In the genomic region with DNA sequence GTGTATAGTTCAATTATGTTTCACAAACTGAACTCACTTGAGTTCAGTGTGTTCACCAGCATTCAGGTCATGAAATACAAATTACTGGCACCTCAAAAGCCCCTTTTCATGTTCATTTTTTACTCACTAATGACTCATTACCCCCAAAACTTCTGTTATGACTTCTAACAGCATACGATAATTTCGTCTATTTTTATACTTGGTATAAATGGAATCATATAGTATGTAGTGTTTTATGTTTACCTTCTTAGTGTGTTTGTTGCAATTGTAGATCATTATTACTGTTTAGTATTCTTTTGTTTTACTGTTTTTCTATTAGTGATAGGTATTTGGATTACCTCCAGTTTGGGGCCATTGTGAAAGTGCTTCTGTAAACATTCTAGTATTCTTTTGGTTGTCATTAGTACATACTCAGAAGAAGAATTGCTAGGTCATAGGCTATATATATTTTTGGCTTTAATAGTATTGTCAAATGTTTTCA, we compare ENCODE assay signal across 16 cellular contexts. TPM values are rescaled to one million over a fixed set of nuclear protein-coding genes. Genes with fewer than 3 reads are reported as not detected.
A peak's percentile ranks its signal among the peaks of the same experiment; 100 is the strongest.
DNase-seq lines count a peak whose midpoint lies in the region; ATAC-seq, FAIRE-seq and TF ChIP-seq lines count a peak whose summit lies in the region.
"Had no signal": no experiment of that assay in that cellular context is flagged by ENCODE, and none has a peak within 500 bp of the region (broad histone marks: within the 10 kb centered on the region; RNA-seq: fewer than 3 reads in every experiment).

No MANE protein-coding gene starts in this region.

- DNase-seq in activated CD4-positive, CD25-positive, alpha-beta regulatory T cell treated with anti-CD3 and anti-CD28 coated beads, Interleukin-2, amount 50 U/mL, for 72 hours = no peak
- no peak for DNase-seq in H1 (ENCODE audit: low read depth in 1 of 2, low spot score in 2 of 2)
- no peak for DNase-seq in NCI-H2171 (lab: John Stamatoyannopoulos, UW)
- DNase-seq: 8988T; activated naive CD4-positive, alpha-beta T cell treated with Interleukin-2 at 50 U/mL for 16 hours; CD4-positive, alpha-beta memory T cell had no signal

- no peak overlapping the region for H4K8ac ChIP-seq in H1 (ENCODE audit: extremely low read depth, insufficient read depth, low read length)

- H3K27ac ChIP-seq in H1 (ENCODE audit: low read depth, low read length) (no peak overlapping the region), gastroesophageal sphincter (no peak overlapping the region)

- H3K23ac ChIP-seq in H1 (ENCODE audit: insufficient read length) = no peak overlapping the region

- no peak overlapping the region for H2BK12ac ChIP-seq in H1 (ENCODE audit: low read depth, low read length)

- no peaks in the 10 kb centered on the region for H3K23me2 ChIP-seq in H1 (ENCODE audit: low read depth, low read length)

- H2AFZ ChIP-seq in H1 (ENCODE audit: low read length) = no peak overlapping the region

- H3K4me3 ChIP-seq in H1 (ENCODE audit: extremely low read depth in 1 of 4, insufficient read depth in 2 of 4, low read depth in 3 of 4, low read length in 4 of 4) = no peak overlapping the region
- H3K4me3 ChIP-seq in gastroesophageal sphincter = no peak overlapping the region
- H3K4me3 ChIP-seq: lung, smooth muscle cell had no signal

- H3K4me2 ChIP-seq in H1 (ENCODE audit: insufficient read depth in 1 of 2, low read depth in 2 of 2, low read length in 2 of 2) = no peak overlapping the region
- H3K4me2 ChIP-seq: smooth muscle cell had no signal

- POLR2A ChIA-PET in H1 (lab: Charles Lee; ENCODE audit: partially characterized antibody) = no interaction called here

- H2BK5ac ChIP-seq in H1 (ENCODE audit: low read depth, low read length) = no peak overlapping the region

- no peak overlapping the region for H3K4ac ChIP-seq in H1 (replicated peaks; ENCODE audit: insufficient read length, low read depth, low read length)

- H2BK15ac ChIP-seq in H1 (ENCODE audit: low read length) = no peak overlapping the region

- H4K91ac ChIP-seq in H1 (replicated peaks; ENCODE audit: insufficient read length, low read length) = no peak overlapping the region

- FAIRE-seq in H1 (lab: Jason Lieb, UNC) = no peak
- FAIRE-seq: GM19239 had no signal

- no peak overlapping the region for H3K9ac ChIP-seq in H1 (replicated peaks in 1 of 4; ENCODE audit: extremely low read depth in 1 of 4, low read depth in 3 of 4, low read length in 3 of 4)

- H2BK120ac ChIP-seq in H1 (replicated peaks; ENCODE audit: low read depth, low read length) = no peak overlapping the region

- no peak for TF ChIP-seq EP300 in H1 (IDR thresholded peaks at IDR 0.05; ENCODE audit: borderline replicate concordance in 1 of 2, low read depth in 2 of 2, low read length in 2 of 2)
- no peak for TF ChIP-seq EP300 in gastroesophageal sphincter (IDR thresholded peaks at IDR 0.05)

- CTCF ChIA-PET in H1 (lab: Charles Lee; ENCODE audit: partially characterized antibody) = no interaction called here

- TF ChIP-seq RAD21 in H1 (IDR thresholded peaks at IDR 0.05 in 1 of 2, conservative IDR thresholded peaks at IDR 0.05 in 1 of 2; ENCODE audit: low read depth in 2 of 2, low read length in 2 of 2) = no peak

- TF ChIP-seq CTCF in H1 (IDR thresholded peaks at IDR 0.05; ENCODE audit: control extremely low read depth in 1 of 3, insufficient read depth in 1 of 3, low read depth in 1 of 3, low read length in 3 of 3) (no peak), gastroesophageal sphincter (IDR thresholded peaks at IDR 0.05) (no peak)

- H4K20me1 ChIP-seq in H1 (replicated peaks in 1 of 2; ENCODE audit: control insufficient read depth in 1 of 2, insufficient read depth in 2 of 2, low read length in 2 of 2) = no peaks in the 10 kb centered on the region

- WGBS in H1 (ENCODE audit: extremely low coverage in 1 of 2, insufficient coverage in 1 of 2, insufficient read length in 1 of 2, insufficient replicate concordance in 2 of 2, low coverage in 1 of 2, low lambda C conversion rate in 2 of 2, missing lambda C conversion rate in 1 of 2), 2 experiments = 84% methylated on average over 2 of the region's 2 CpGs; no CpG with 5 or more reads in 1 of the 2 experiments
- 70 to 87% methylated on average over 2 of the region's 2 CpGs for WGBS in gastroesophageal sphincter (ENCODE audit: low coverage in 1 of 2), 2 donors

- no peak overlapping the region for H3K18ac ChIP-seq in H1 (ENCODE audit: extremely low read depth, low read length)

- ATAC-seq in activated CD4-positive, CD25-positive, alpha-beta regulatory T cell treated with anti-CD3 and anti-CD28 coated beads, Interleukin-2, amount 50 U/mL, for 24 hours = peak; percentile 82 to 86
- peak; percentile 62 for ATAC-seq in GM21381 (IDR thresholded peaks at IDR 0.05; ENCODE audit: unreplicated experiment)
- peak; percentile 77 for ATAC-seq in HG03045 (IDR thresholded peaks at IDR 0.05; ENCODE audit: unreplicated experiment)
- ATAC-seq in GM21576 (IDR thresholded peaks at IDR 0.05; ENCODE audit: unreplicated experiment) = no peak
- no peak for ATAC-seq in gastroesophageal sphincter

- no peak overlapping the region for H2BK20ac ChIP-seq in H1 (ENCODE audit: low read length)

- H4K5ac ChIP-seq in H1 (ENCODE audit: insufficient read length, low read depth, low read length) = no peak overlapping the region

- peaks cover 0 to 8% (median 3%) of the 10 kb centered on the region in 4 experiments; a peak in 5 of 7 replicates for H3K4me1 ChIP-seq in H1 (replicated peaks in 1 of 4; ENCODE audit: control insufficient read depth in 3 of 4, insufficient read depth in 4 of 4, low read length in 3 of 4)
- no peaks in the 10 kb centered on the region for H3K4me1 ChIP-seq in gastroesophageal sphincter

- no peak overlapping the region for H3K14ac ChIP-seq in H1 (ENCODE audit: insufficient read length)

- no peaks in the 10 kb centered on the region for H3K9me3 ChIP-seq in H1 (ENCODE audit: insufficient read depth in 2 of 2, low read depth in 1 of 2, low read length in 1 of 2)
- no peaks in the 10 kb centered on the region for H3K9me3 ChIP-seq in gastroesophageal sphincter

- H3K36me3 ChIP-seq in H1 (ENCODE audit: control insufficient read depth in 2 of 4, insufficient read depth in 4 of 4, low read length in 3 of 4) = no peaks in the 10 kb centered on the region
- no peaks in the 10 kb centered on the region for H3K36me3 ChIP-seq in gastroesophageal sphincter

- H3K79me2 ChIP-seq in H1 (ENCODE audit: control insufficient read depth in 1 of 2, insufficient read depth in 2 of 2, low read length in 2 of 2) = no peaks in the 10 kb centered on the region

- peak in 1 of 2 experiments; percentile 47; a peak in 1 of 3 replicates for TF ChIP-seq POLR2A in H1 (IDR thresholded peaks at IDR 0.05; ENCODE audit: control extremely low read depth in 1 of 2, low read depth in 2 of 2, low read length in 2 of 2)
- no peak for TF ChIP-seq POLR2A in gastroesophageal sphincter (IDR thresholded peaks at IDR 0.05)

- H3K56ac ChIP-seq in H1 (replicated peaks; ENCODE audit: insufficient read length, low read depth, low read length) = no peak overlapping the region

- H3K79me1 ChIP-seq in H1 (ENCODE audit: low read depth, low read length) = no peaks in the 10 kb centered on the region

- H3K27me3 ChIP-seq in H1 (replicated peaks in 1 of 4; ENCODE audit: control insufficient read depth in 3 of 4, extremely low read depth in 1 of 4, insufficient read depth in 3 of 4, low read length in 3 of 4) = no peaks in the 10 kb centered on the region
- H3K27me3 ChIP-seq in gastroesophageal sphincter = no peaks in the 10 kb centered on the region

- no peak overlapping the region for H2AK5ac ChIP-seq in H1 (ENCODE audit: low read depth, low read length)

TF ChIP-seq in H1, 55 proteins besides CTCF, POLR2A, EP300 and RAD21:
- TF ChIP-seq TBP (IDR thresholded peaks at IDR 0.05; ENCODE audit: low read depth, low read length) = peak; percentile 46; the same call in 1 of the 2 replicates
- peak; percentile 88 for TF ChIP-seq TAF7 (optimal IDR thresholded peaks at IDR 0.05; ENCODE audit: borderline replicate concordance, low read depth, low read length)
- no peak for TF ChIP-seq NRF1 (IDR thresholded peaks at IDR 0.05; ENCODE audit: low read depth, low read length)
- no peak for TF ChIP-seq SIX5 (IDR thresholded peaks at IDR 0.05; ENCODE audit: low read depth, low read length)
- no peak for TF ChIP-seq FOSL1 (IDR thresholded peaks at IDR 0.05; ENCODE audit: insufficient read depth, low read depth, low read length)

RNA-seq across cellular contexts. Expression of a gene that starts 33.4 kb away (rescaled TPM):
- total RNA-seq in H1 (2021; fragmentation: NEBNext Ultra II Directional; extraction: Animal tissue kit (Norgen Biotek cat#: 25700)) = 0.15 TPM in 1 of 2 replicates, not detected in the other
- polyA plus RNA-seq in H1 (2011; rRNA removed) = 0.03 TPM in 1 of 2 replicates, not detected in the other
- polyA plus RNA-seq in H1 (2011; cell fraction: cytosol; rRNA removed) = 0.08 TPM
- polyA plus RNA-seq in H1 (2011; cell fraction: nucleus; rRNA removed) = not detected
- 0.12 TPM in 1 of 4 replicates, not detected in the others for polyA plus RNA-seq in H1 (2012, experiment 1 of 2)
- not detected for polyA plus RNA-seq in H1 (2012, experiment 2 of 2)
- not detected for polyA plus RNA-seq in H1 (2013, experiment 1 of 2)
- polyA plus RNA-seq in H1 (2013, experiment 2 of 2) = 0.02 TPM
- not detected in 2 replicates for polyA minus RNA-seq in H1 (2011; rRNA and poly(A)+ RNA removed)
- polyA minus RNA-seq in H1 (2011; cell fraction: cytosol; rRNA and poly(A)+ RNA removed) = not detected
- not detected for polyA minus RNA-seq in H1 (2011; cell fraction: nucleus; rRNA and poly(A)+ RNA removed)
- total RNA-seq in gastroesophageal sphincter = not detected
- total RNA-seq: cardiac septum; CD4-positive, alpha-beta memory T cell; lung; ureter had no signal
- polyA plus RNA-seq: CD4-positive, alpha-beta memory T cell; smooth muscle cell had no signal

RNA-seq across cellular contexts. Expression of a gene that starts 59.1 kb away (rescaled TPM):
- total RNA-seq in H1 (2021; fragmentation: NEBNext Ultra II Directional; extraction: Animal tissue kit (Norgen Biotek cat#: 25700)) = 42.2 and 43.7 TPM in 2 replicates
- 15.3 and 29.2 TPM in 2 replicates for polyA plus RNA-seq in H1 (2011; rRNA removed)
- 25.6 TPM for polyA plus RNA-seq in H1 (2011; cell fraction: cytosol; rRNA removed)
- polyA plus RNA-seq in H1 (2011; cell fraction: nucleus; rRNA removed) = 12.6 TPM
- polyA plus RNA-seq in H1 (2012, experiment 1 of 2) = 22.7 to 34.3 TPM (median 23.1 TPM) in 4 replicates
- polyA plus RNA-seq in H1 (2012, experiment 2 of 2) = 4.3 TPM
- 55.1 TPM for polyA plus RNA-seq in H1 (2013, experiment 1 of 2)
- 58.5 TPM for polyA plus RNA-seq in H1 (2013, experiment 2 of 2)
- polyA minus RNA-seq in H1 (2011; rRNA and poly(A)+ RNA removed) = 45.2 and 85.5 TPM in 2 replicates
- 26.0 TPM for polyA minus RNA-seq in H1 (2011; cell fraction: cytosol; rRNA and poly(A)+ RNA removed)
- polyA minus RNA-seq in H1 (2011; cell fraction: nucleus; rRNA and poly(A)+ RNA removed) = 70.9 TPM
- total RNA-seq in gastroesophageal sphincter = 10 to 100 TPM; 10.1 to 13.2 (median 11.4) TPM

Comparison
In these comparisons a context has a peak if more than half of its experiments do, and no peak if none do; other contexts are left out.
1. ATAC-seq: peak in activated CD4-positive, CD25-positive, alpha-beta regulatory T cell treated with anti-CD3 and anti-CD28 coated beads, Interleukin-2, amount 50 U/mL, for 24 hours (2 of 2), GM21381 (single experiment) and HG03045 (single experiment); none in GM21576 (single experiment) and gastroesophageal sphincter (single experiment).